19 cellular contexts compared by ENCODE assay signal in genomic region chr11:71458146-71459070, GRCh38. TPM values are rescaled to one million over a fixed set of nuclear protein-coding genes. Genes with fewer than 3 reads are reported as not detected.
DNase-seq lines count a peak whose midpoint lies in the region; ATAC-seq and TF ChIP-seq lines count a peak whose summit lies in the region.
"Had no signal": no experiment of that assay in that cellular context is flagged by ENCODE, and none has a peak within 500 bp of the region (broad histone marks: within the 10 kb centered on the region; RNA-seq: fewer than 3 reads in every experiment).

No MANE protein-coding gene starts in this region.

- peak overlapping the region; percentile 69 for H3K23ac ChIP-seq in neuronal stem cell (ENCODE audit: low read depth, low read length, poor library complexity)

- no peak overlapping the region for H4K91ac ChIP-seq in neuronal stem cell (ENCODE audit: low read depth, low read length, poor library complexity)

- no peak overlapping the region for H3K27ac Mint-ChIP-seq in neural progenitor cell

- H2BK15ac ChIP-seq in neuronal stem cell (ENCODE audit: low read length), result no peak overlapping the region

- WGBS in heart right ventricle, 2 donors, result 94 to 96% methylated on average over 26 of the region's 26 CpGs
- WGBS in neuronal stem cell (ENCODE audit: extremely low coverage in 2 of 2, insufficient read length in 2 of 2, insufficient replicate concordance in 1 of 2), 2 donors, result no CpG with 5 or more reads among the region's 26 CpGs

- no peak overlapping the region for H3K14ac ChIP-seq in neuronal stem cell (ENCODE audit: low read length)

- no peaks in the 10 kb centered on the region for H3F3A ChIP-seq in neural progenitor cell (ENCODE audit: low read depth)

- no peak for ATAC-seq in Right ventricle myocardium inferior
- ATAC-seq in heart right ventricle, result no peak
- ATAC-seq in esophagus mucosa, result peak; percentile 94
- ATAC-seq in left lobe of liver, result no peak

- H3K27me3 ChIP-seq in heart right ventricle (no peaks in the 10 kb centered on the region), neuronal stem cell (ENCODE audit: control insufficient read depth in 3 of 3, insufficient read depth in 3 of 3, low read depth in 1 of 3, low read length in 3 of 3) (no peaks in the 10 kb centered on the region), neural progenitor cell (no peaks in the 10 kb centered on the region)

- peaks cover 4% of the 10 kb centered on the region for H3K79me1 ChIP-seq in neuronal stem cell (ENCODE audit: low read depth, low read length)

- peaks cover 0 to 14% (median 11%) of the 10 kb centered on the region in 9 donors for H3K4me1 ChIP-seq in heart right ventricle
- H3K4me1 ChIP-seq in neuronal stem cell (ENCODE audit: control insufficient read depth in 2 of 2, insufficient read depth in 1 of 2, low read depth in 1 of 2, low read length in 2 of 2), result peaks cover 9 to 13% of the 10 kb centered on the region in 2 donors
- no peaks in the 10 kb centered on the region for H3K4me1 ChIP-seq in neural progenitor cell

- H3K9ac ChIP-seq in neuronal stem cell (ENCODE audit: low read depth, low read length, poor library complexity) (peak overlapping the region; percentile 66), neural progenitor cell (no peak overlapping the region)

- H3K27ac ChIP-seq in heart right ventricle, result no peak overlapping the region
- no peak overlapping the region for H3K27ac ChIP-seq in neuronal stem cell (replicated peaks; ENCODE audit: low read length)
- H3K27ac ChIP-seq in neural progenitor cell, result no peak overlapping the region
- H3K27ac ChIP-seq: A549 had no signal

- H3K18ac ChIP-seq in neuronal stem cell (ENCODE audit: low read length), result peak overlapping the region; percentile 53

- peak; percentile 64 for DNase-seq in Right ventricle myocardium inferior (ENCODE audit: missing footprints)
- DNase-seq in heart right ventricle, result no peak
- DNase-seq in ELR (ENCODE audit: low read depth), result peak; percentile 22
- DNase-seq in neuronal stem cell (ENCODE audit: low spot score), result no peak
- no peak for DNase-seq in left lobe of liver (ENCODE audit: low spot score)
- no peak for DNase-seq in COLO668 (lab: John Stamatoyannopoulos, UW; ENCODE audit: unreplicated experiment)
- DNase-seq in neural progenitor cell (ENCODE audit: low spot score), result no peak
- DNase-seq: C1 segment of cervical spinal cord, HCEC 1CT, IMR-90, Karpas-422, MM.1S, NCI-H1092 treated with DMSO at 0.1 percent for 48 hours, NCI-H2081 treated with DMSO at 0.1 percent for 48 hours, NCI-H510A, NCI-H82, SHP77 treated with DMSO at 0.1 percent for 48 hours had no signal

- peaks cover 10% of the 10 kb centered on the region for H3K36me3 Mint-ChIP-seq in neural progenitor cell

- peaks cover 17% of the 10 kb centered on the region for H3K4me1 Mint-ChIP-seq in neural progenitor cell

- H3K4ac ChIP-seq in neuronal stem cell (ENCODE audit: low read length), result no peak overlapping the region

- H2AK5ac ChIP-seq in neuronal stem cell (ENCODE audit: low read depth, low read length), result no peak overlapping the region

- TF ChIP-seq CTCF in heart right ventricle (IDR thresholded peaks at IDR 0.05) (no peak), neural progenitor cell (IDR thresholded peaks at IDR 0.05) (no peak)

- H4K8ac ChIP-seq in neuronal stem cell (ENCODE audit: low read depth, low read length), result no peak overlapping the region

- peaks cover 3% of the 10 kb centered on the region for H3K27me3 Mint-ChIP-seq in neural progenitor cell (ENCODE audit: insufficient read depth, low read depth)

- intact Hi-C loops in Right ventricle myocardium inferior (cut with DNase I) (no loop called here), heart right ventricle (cut with DNase I) (no loop called here)

- H3K36me3 ChIP-seq in heart right ventricle, result peaks cover 0 to 88% (median 51%) of the 10 kb centered on the region in 9 donors
- peaks cover 19 to 66% of the 10 kb centered on the region in 2 donors for H3K36me3 ChIP-seq in neuronal stem cell (replicated peaks in 1 of 2; ENCODE audit: control insufficient read depth in 2 of 2, insufficient read depth in 2 of 2, low read length in 2 of 2)
- H3K36me3 ChIP-seq in neural progenitor cell, result no peaks in the 10 kb centered on the region

- H2BK5ac ChIP-seq in neuronal stem cell (ENCODE audit: low read length), result no peak overlapping the region

- H3K4me3 ChIP-seq in heart right ventricle (no peak overlapping the region), neuronal stem cell (ENCODE audit: low read length in 2 of 2) (no peak overlapping the region), neural progenitor cell (no peak overlapping the region)
- H3K4me3 ChIP-seq: A549 had no signal

- no peaks in the 10 kb centered on the region for H3K9me3 Mint-ChIP-seq in neural progenitor cell

- H2AFZ ChIP-seq in neuronal stem cell (ENCODE audit: low read length), result no peak overlapping the region
- H2AFZ ChIP-seq in neural progenitor cell (replicated peaks), result no peak overlapping the region

- no peak overlapping the region for H3K4me3 Mint-ChIP-seq in neural progenitor cell

- no peak overlapping the region for H2BK12ac ChIP-seq in neuronal stem cell (ENCODE audit: low read length)

- H3K4me2 ChIP-seq in neuronal stem cell (ENCODE audit: insufficient read depth, low read length, poor library complexity, severe bottlenecking), result no peak overlapping the region
- no peak overlapping the region for H3K4me2 ChIP-seq in neural progenitor cell
- H3K4me2 ChIP-seq: A549 had no signal

- H3K9me3 ChIP-seq in heart right ventricle (no peaks in the 10 kb centered on the region), neuronal stem cell (replicated peaks in 1 of 2; ENCODE audit: control insufficient read depth in 2 of 2, insufficient read depth in 1 of 2, low read depth in 1 of 2, low read length in 2 of 2) (no peaks in the 10 kb centered on the region), neural progenitor cell (ENCODE audit: low read depth) (no peaks in the 10 kb centered on the region)
- H3K9me3 ChIP-seq: A549 had no signal

- H3K79me2 ChIP-seq in neural progenitor cell (ENCODE audit: low read depth), result peaks cover 10% of the 10 kb centered on the region

- no peak overlapping the region for H2BK120ac ChIP-seq in neuronal stem cell (ENCODE audit: low read depth, low read length)

- peaks cover 6% of the 10 kb centered on the region for H4K20me1 ChIP-seq in neural progenitor cell (ENCODE audit: low read depth)

RNA-seq across cellular contexts. Expression of gene NADSYN1, which starts 5.4 kb away (rescaled TPM):
- total RNA-seq in Right ventricle myocardium inferior (22.1 TPM), heart right ventricle (10 to 100 TPM; 13.4 to 31.4 (median 16.0) TPM), esophagus mucosa (67.7 TPM), left lobe of liver (39.7 TPM), neural progenitor cell (ENCODE audit: low replicate concordance) (25.0 and 40.0 TPM in 2 replicates)
- 10 to 100 TPM; 25.6 to 32.0 TPM for polyA plus RNA-seq in heart right ventricle
- polyA plus RNA-seq in neuronal stem cell (2013, experiment 1 of 2), result 16.3 TPM
- polyA plus RNA-seq in neuronal stem cell (2013, experiment 2 of 2), result 16.8 TPM

RNA-seq across cellular contexts. Expression of gene DHCR7, which starts 10.2 kb away (rescaled TPM):
- total RNA-seq in Right ventricle myocardium inferior (46.3 TPM), heart right ventricle (10 to 100 TPM; 24.9 to 49.6 (median 31.0) TPM), esophagus mucosa (130 TPM), left lobe of liver (136 TPM), neural progenitor cell (ENCODE audit: low replicate concordance) (36.7 and 69.8 TPM in 2 replicates)
- 10 to 100 TPM; 13.5 to 16.0 TPM for polyA plus RNA-seq in heart right ventricle
- 138 TPM for polyA plus RNA-seq in neuronal stem cell (2013, experiment 1 of 2)
- 140 TPM for polyA plus RNA-seq in neuronal stem cell (2013, experiment 2 of 2)

Comparison
In these comparisons a context has a peak if more than half of its experiments do, and no peak if none do; other contexts are left out.
1. DNase-seq: peak in Right ventricle myocardium inferior (single experiment) and ELR (single experiment); none in heart right ventricle (0 of 2), neuronal stem cell (single experiment), left lobe of liver (single experiment), COLO668 (single experiment) and neural progenitor cell (single experiment).